26 cellular contexts compared by ENCODE assay signal in the genomic region with DNA sequence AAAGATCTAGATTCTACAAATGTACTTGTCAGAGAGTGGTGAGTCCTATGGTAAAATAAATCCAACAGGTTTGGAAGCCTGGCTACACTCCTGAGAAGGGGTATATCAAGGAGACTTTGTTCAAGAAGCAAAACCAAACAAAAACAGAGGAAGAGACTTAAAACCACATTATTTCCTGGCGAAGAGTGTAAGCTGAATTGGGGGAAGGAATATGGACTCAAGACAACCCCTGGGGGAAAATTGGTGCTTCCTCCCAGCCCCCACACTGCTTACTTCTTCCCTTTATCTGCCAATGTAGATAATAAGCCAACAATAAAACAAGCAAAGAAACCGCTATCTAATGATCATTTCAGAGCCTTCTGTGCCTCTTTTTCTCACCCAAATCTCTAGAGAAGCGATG. TPM values are rescaled to one million over a fixed set of nuclear protein-coding genes. Genes with fewer than 3 reads are reported as not detected.
DNase-seq lines count a peak whose midpoint lies in the region; ATAC-seq lines count a peak whose summit lies in the region.
"Had no signal": no experiment of that assay in that cellular context is flagged by ENCODE, and none has a peak within 500 bp of the region (broad histone marks: within the 10 kb centered on the region; RNA-seq: fewer than 3 reads in every experiment).

No MANE protein-coding gene starts in this region.

- peak overlapping the region; percentile 3 for H3K4me3 Mint-ChIP-seq in activated naive CD4-positive, alpha-beta T cell treated with anti-CD3 and anti-CD28 coated beads, Interleukin-2, amount 50 U/mL, for 24 hours
- peak overlapping the region; percentile 19 for H3K4me3 Mint-ChIP-seq in T-helper 17 cell
- peak overlapping the region in 8 of 10 donors; percentile 0 to 65 (median 42) for H3K4me3 Mint-ChIP-seq in naive thymus-derived CD8-positive, alpha-beta T cell
- H3K4me3 Mint-ChIP-seq: activated CD4-positive, alpha-beta memory T cell treated with anti-CD3 and anti-CD28 coated beads, Interleukin-2, amount 10 ng/mL, durations not matched to agents 7 days and 5 days; stimulated activated memory B cell treated with anti-CD40 and anti-IgM and Interleukin-4, amounts not matched to agents 10 μg/mL and 1 μg/mL and 100 μg/mL, for 72 hours had no signal

- no peaks in the 10 kb centered on the region for H3K27me3 Mint-ChIP-seq in activated naive CD4-positive, alpha-beta T cell treated with anti-CD3 and anti-CD28 coated beads, Interleukin-2, amount 50 U/mL, for 24 hours
- peaks cover 5% of the 10 kb centered on the region for H3K27me3 Mint-ChIP-seq in T-helper 17 cell
- peaks cover 0 to 5% (median 0%) of the 10 kb centered on the region in 5 donors for H3K27me3 Mint-ChIP-seq in naive thymus-derived CD8-positive, alpha-beta T cell
- H3K27me3 Mint-ChIP-seq: activated CD4-positive, alpha-beta memory T cell treated with anti-CD3 and anti-CD28 coated beads, Interleukin-2, amount 10 ng/mL, durations not matched to agents 7 days and 5 days had no signal

- H3K36me3 Mint-ChIP-seq in activated naive CD4-positive, alpha-beta T cell treated with anti-CD3 and anti-CD28 coated beads, Interleukin-2, amount 50 U/mL, for 24 hours: no peaks in the 10 kb centered on the region
- H3K36me3 Mint-ChIP-seq in T-helper 17 cell (ENCODE audit: low read depth): no peaks in the 10 kb centered on the region
- H3K36me3 Mint-ChIP-seq in naive thymus-derived CD8-positive, alpha-beta T cell: no peaks in the 10 kb centered on the region
- H3K36me3 Mint-ChIP-seq: stimulated activated memory B cell treated with anti-CD40 and anti-IgM and Interleukin-4, amounts not matched to agents 10 μg/mL and 1 μg/mL and 100 μg/mL, for 72 hours had no signal

- no peak overlapping the region for H3K27ac ChIP-seq in caudate nucleus (ENCODE audit: low read depth, low read length)
- H3K27ac ChIP-seq: C4-2B, epithelial cell of prostate, KMS-11, left lung, neutrophil, SK-N-MC, upper lobe of right lung had no signal

- peak; percentile 23 for ATAC-seq in T-helper 17 cell
- ATAC-seq in naive thymus-derived CD8-positive, alpha-beta T cell: peak in 1 of 2 donors; percentile 45
- ATAC-seq: left lung; sciatic nerve; stimulated activated memory B cell treated with anti-CD40 and anti-IgM and Interleukin-4, amounts not matched to agents 10 μg/mL and 1 μg/mL and 100 μg/mL, for 72 hours; upper lobe of right lung had no signal

- no peaks in the 10 kb centered on the region for H3K9me3 ChIP-seq in T-helper 17 cell (ENCODE audit: control insufficient read depth, low read length, poor library complexity, severe bottlenecking)
- H3K9me3 ChIP-seq: left lung, neutrophil, upper lobe of right lung had no signal

- H3K27ac Mint-ChIP-seq in activated naive CD4-positive, alpha-beta T cell treated with anti-CD3 and anti-CD28 coated beads, Interleukin-2, amount 50 U/mL, for 24 hours: peak overlapping the region; percentile 24
- peak overlapping the region; percentile 61 for H3K27ac Mint-ChIP-seq in T-helper 17 cell
- H3K27ac Mint-ChIP-seq in naive thymus-derived CD8-positive, alpha-beta T cell: peak overlapping the region in 6 of 10 donors; percentile 16 to 84 (median 34)
- H3K27ac Mint-ChIP-seq: activated CD4-positive, alpha-beta memory T cell treated with anti-CD3 and anti-CD28 coated beads, Interleukin-2, amount 10 ng/mL, durations not matched to agents 7 days and 5 days; progenitor cell of endocrine pancreas; stimulated activated memory B cell treated with anti-CD40 and anti-IgM and Interleukin-4, amounts not matched to agents 10 μg/mL and 1 μg/mL and 100 μg/mL, for 72 hours had no signal

- DNase-seq in activated naive CD4-positive, alpha-beta T cell (lab: John Stamatoyannopoulos, UW): no peak
- DNase-seq in HT1080 (ENCODE audit: low read depth) (peak; percentile 11), T-helper 17 cell (no peak), NCI-H82 (lab: John Stamatoyannopoulos, UW) (no peak), caudate nucleus (lab: John Stamatoyannopoulos, UW) (no peak), anterior cingulate cortex (lab: John Stamatoyannopoulos, UW) (no peak)
- DNase-seq in naive thymus-derived CD8-positive, alpha-beta T cell: peak in 2 of 10 donors; percentile 4 to 12
- DNase-seq: activated CD4-positive, alpha-beta memory T cell treated with anti-CD3 and anti-CD28 coated beads, Interleukin-2, amount 10 ng/mL, durations not matched to agents 7 days and 5 days; activated CD4-positive, CD25-positive, alpha-beta regulatory T cell; EL; left lung; mesenchymal stem cell; NCI-H1694; NCI-H69; stimulated activated CD4-positive, alpha-beta T cell treated with anti-CD3 and anti-CD28 coated beads, Interleukin-4, amount 100 ng/mL, for 24 hours; T-helper 9 cell; upper lobe of right lung had no signal

- no peaks in the 10 kb centered on the region for H3K9me3 Mint-ChIP-seq in activated naive CD4-positive, alpha-beta T cell treated with anti-CD3 and anti-CD28 coated beads, Interleukin-2, amount 50 U/mL, for 24 hours
- no peaks in the 10 kb centered on the region for H3K9me3 Mint-ChIP-seq in naive thymus-derived CD8-positive, alpha-beta T cell

- POLR2A ChIA-PET in naive thymus-derived CD8-positive, alpha-beta T cell (lab: Charles Lee): interaction anchor here (1.0 kb wide), 1 partner anchor 49 kb away, joined by 3 read pairs; no protein-coding TSS in a partner anchor

- peaks cover 21% of the 10 kb centered on the region for H3K4me1 Mint-ChIP-seq in activated naive CD4-positive, alpha-beta T cell treated with anti-CD3 and anti-CD28 coated beads, Interleukin-2, amount 50 U/mL, for 24 hours
- peaks cover 21% of the 10 kb centered on the region for H3K4me1 Mint-ChIP-seq in T-helper 17 cell
- peaks cover 20 to 27% (median 24%) of the 10 kb centered on the region in 4 donors for H3K4me1 Mint-ChIP-seq in naive thymus-derived CD8-positive, alpha-beta T cell

RNA-seq across cellular contexts. Expression of a gene that starts 48.4 kb away (rescaled TPM):
- 13.0 and 16.7 TPM in 2 replicates for total RNA-seq in HT1080 (2014; rRNA removed; shearing (Covaris generic))
- polyA plus RNA-seq in HT1080 (2015; cell fraction: cytosol; rRNA removed): 15.7 and 19.8 TPM in 2 replicates
- polyA plus RNA-seq in HT1080 (2015; cell fraction: nucleus; rRNA removed): 22.8 and 26.1 TPM in 2 replicates
- total RNA-seq in T-helper 17 cell: 10 to 100 TPM; 26.3 to 29.1 TPM
- 10 to 100 TPM; 69.5 to 71.8 TPM for total RNA-seq in naive thymus-derived CD8-positive, alpha-beta T cell
- 1 to 10 TPM; 2.7 to 5.0 (median 4.3) TPM for polyA plus RNA-seq in naive thymus-derived CD8-positive, alpha-beta T cell
